ENCODE assay signal across 8 cellular contexts in the genomic region with DNA sequence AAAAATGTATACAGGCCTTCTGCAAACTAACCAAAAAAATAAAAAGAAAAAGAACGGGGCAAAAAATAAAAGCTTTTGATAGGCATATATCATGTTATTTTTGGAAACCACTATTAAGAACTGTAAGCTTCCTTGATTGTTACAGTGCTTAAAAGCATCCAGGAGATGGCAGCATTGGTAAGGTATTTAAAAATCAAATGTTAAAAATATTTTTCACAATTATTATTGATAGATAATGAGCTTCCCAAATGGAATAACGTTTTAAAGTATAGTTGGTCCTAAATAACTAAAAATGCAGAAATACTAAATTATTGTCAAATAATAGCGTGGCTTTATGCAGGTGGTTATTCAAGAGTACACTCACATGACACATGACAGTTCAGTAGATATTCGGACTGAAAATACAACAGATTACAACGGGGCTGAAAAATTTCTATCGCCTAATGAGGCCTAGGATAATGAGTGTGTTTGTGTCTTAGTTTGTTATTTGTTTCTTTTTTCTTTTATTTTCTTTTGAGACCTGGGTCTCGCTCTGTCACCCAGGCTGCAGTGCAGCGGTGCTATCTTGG.
DNase-seq lines count a peak whose midpoint lies in the region; ATAC-seq and TF ChIP-seq lines count a peak whose summit lies in the region.

No MANE protein-coding gene starts in this region.

- DNase-seq in CD4-positive, alpha-beta T cell = no peak
- peak; percentile 6 for DNase-seq in amniotic stem cell (lab: John Stamatoyannopoulos, UW)
- DNase-seq in iris pigment epithelial cell (ENCODE audit: low read depth) = peak; percentile 44
- DNase-seq in vagina (ENCODE audit: extremely low spot score in 2 of 2) = no peak
- DNase-seq in effector memory CD4-positive, alpha-beta T cell = no peak
- no peak for DNase-seq in HAP-1 (ENCODE audit: low spot score in 2 of 2)

- peak; percentile 54 for ATAC-seq in CD4-positive, alpha-beta T cell (ENCODE audit: poor library complexity)
- no peak for ATAC-seq in GM21360 (IDR thresholded peaks at IDR 0.05; ENCODE audit: unreplicated experiment)

- no peak overlapping the region for H3K27ac ChIP-seq in CD4-positive, alpha-beta T cell (ENCODE audit: low read depth, low read length)
- no peak overlapping the region for H3K27ac ChIP-seq in vagina
- no peak overlapping the region for H3K27ac ChIP-seq in effector memory CD4-positive, alpha-beta T cell (ENCODE audit: insufficient read depth, low read length, poor library complexity, severe bottlenecking)

- intact Hi-C loops in CD4-positive, alpha-beta T cell (cut with DNase I, micrococcal nuclease) = loop anchor here (1.0 to 10.0 kb wide), 11 partner anchors 18 to 986 kb away; partner anchors contain the start of gene RERG (in 1 of the 2)
- intact Hi-C loops in vagina (cut with DNase I) = no loop called here

- H3K36me3 ChIP-seq in vagina (no peaks in the 10 kb centered on the region), HAP-1 (replicated peaks) (no peaks in the 10 kb centered on the region)
- H3K36me3 ChIP-seq in effector memory CD4-positive, alpha-beta T cell (ENCODE audit: control insufficient read depth, insufficient read depth, low read length) = no peaks in the 10 kb centered on the region

- in situ Hi-C loops in HAP-1 (cut with MboI; ENCODE audit: low sequenced_read_pairs) = loop anchor here (25.0 kb wide), 1 partner anchor 399 kb away; no protein-coding TSS in a partner anchor

- no peak for TF ChIP-seq EP300 in Ishikawa (IDR thresholded peaks at IDR 0.05; ENCODE audit: borderline replicate concordance)

- H3K27me3 ChIP-seq in CD4-positive, alpha-beta T cell (ENCODE audit: control insufficient read depth, insufficient read depth, low read length) = no peaks in the 10 kb centered on the region
- H3K27me3 ChIP-seq in vagina (no peaks in the 10 kb centered on the region), HAP-1 (ENCODE audit: low read depth) (no peaks in the 10 kb centered on the region)
- H3K27me3 ChIP-seq in effector memory CD4-positive, alpha-beta T cell (replicated peaks; ENCODE audit: control insufficient read depth, insufficient read depth, low read length, poor library complexity, severe bottlenecking) = no peaks in the 10 kb centered on the region

- peaks cover 7% of the 10 kb centered on the region for H3K9me3 ChIP-seq in CD4-positive, alpha-beta T cell (ENCODE audit: control insufficient read depth, low read length)
- peaks cover 12% of the 10 kb centered on the region for H3K9me3 ChIP-seq in vagina
- H3K9me3 ChIP-seq in effector memory CD4-positive, alpha-beta T cell (ENCODE audit: control insufficient read depth, low read length) = no peaks in the 10 kb centered on the region
- peaks cover 6% of the 10 kb centered on the region for H3K9me3 ChIP-seq in HAP-1

- H3K27ac Mint-ChIP-seq in CD4-positive, alpha-beta T cell = no peak overlapping the region

- peaks cover 4% of the 10 kb centered on the region for H3K9me3 Mint-ChIP-seq in CD4-positive, alpha-beta T cell

- peaks cover 10% of the 10 kb centered on the region for H3K4me1 ChIP-seq in vagina
- H3K4me1 ChIP-seq in effector memory CD4-positive, alpha-beta T cell (ENCODE audit: control insufficient read depth, insufficient read depth, low read length, poor library complexity, severe bottlenecking) = peaks cover 4% of the 10 kb centered on the region
- peaks cover 8% of the 10 kb centered on the region; the same call in 1 of the 2 replicates for H3K4me1 ChIP-seq in HAP-1

- H3K4me3 ChIP-seq in vagina (no peak overlapping the region), HAP-1 (no peak overlapping the region)
- no peak overlapping the region for H3K4me3 ChIP-seq in effector memory CD4-positive, alpha-beta T cell (ENCODE audit: insufficient read depth, low read depth, low read length, poor library complexity, severe bottlenecking)

- TF ChIP-seq RAD21 in Ishikawa (IDR thresholded peaks at IDR 0.05; ENCODE audit: low read depth) = peak; percentile 85

- H3K4me3 Mint-ChIP-seq in CD4-positive, alpha-beta T cell = peak overlapping the region; percentile 42

- TF ChIP-seq POLR2A in vagina (IDR thresholded peaks at IDR 0.05) = no peak

- CTCF ChIA-PET in CD4-positive, alpha-beta T cell (lab: Charles Lee) = interaction anchor here (0.7 to 2.5 kb wide), 14 partner anchors 12 to 426 kb away, joined by 3 to 11 read pairs (median 4); partner anchors contain the start of gene ATF7IP

- peaks cover 22% of the 10 kb centered on the region for H3K36me3 Mint-ChIP-seq in CD4-positive, alpha-beta T cell (ENCODE audit: low read depth)

- H3K27me3 Mint-ChIP-seq in CD4-positive, alpha-beta T cell = no peaks in the 10 kb centered on the region

- POLR2A ChIA-PET in CD4-positive, alpha-beta T cell (lab: Charles Lee) = interaction anchor here (0.6 to 5.0 kb wide), 10 partner anchors 17 to 532 kb away, joined by 3 to 59 read pairs (median 6); partner anchors contain the start of gene ATF7IP

- H3K4me1 Mint-ChIP-seq in CD4-positive, alpha-beta T cell (ENCODE audit: low read depth) = peaks cover 20% of the 10 kb centered on the region

- TF ChIP-seq CTCF in CD4-positive, alpha-beta T cell (IDR thresholded peaks at IDR 0.05) = peak; percentile 89
- TF ChIP-seq CTCF in vagina (IDR thresholded peaks at IDR 0.05) = peak; percentile 31 to 68 (median 52)

TF ChIP-seq in Ishikawa, 13 proteins besides CTCF, POLR2A, EP300 and RAD21:
- TF ChIP-seq FOXM1 (IDR thresholded peaks at IDR 0.05; ENCODE audit: borderline replicate concordance, low read depth) = no peak
- TF ChIP-seq, protein P1, sequence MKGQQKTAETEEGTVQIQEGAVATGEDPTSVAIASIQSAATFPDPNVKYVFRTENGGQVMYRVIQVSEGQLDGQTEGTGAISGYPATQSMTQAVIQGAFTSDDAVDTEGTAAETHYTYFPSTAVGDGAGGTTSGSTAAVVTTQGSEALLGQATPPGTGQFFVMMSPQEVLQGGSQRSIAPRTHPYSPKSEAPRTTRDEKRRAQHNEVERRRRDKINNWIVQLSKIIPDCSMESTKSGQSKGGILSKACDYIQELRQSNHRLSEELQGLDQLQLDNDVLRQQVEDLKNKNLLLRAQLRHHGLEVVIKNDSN (IDR thresholded peaks at IDR 0.05) = no peak
- TF ChIP-seq, protein P2, sequence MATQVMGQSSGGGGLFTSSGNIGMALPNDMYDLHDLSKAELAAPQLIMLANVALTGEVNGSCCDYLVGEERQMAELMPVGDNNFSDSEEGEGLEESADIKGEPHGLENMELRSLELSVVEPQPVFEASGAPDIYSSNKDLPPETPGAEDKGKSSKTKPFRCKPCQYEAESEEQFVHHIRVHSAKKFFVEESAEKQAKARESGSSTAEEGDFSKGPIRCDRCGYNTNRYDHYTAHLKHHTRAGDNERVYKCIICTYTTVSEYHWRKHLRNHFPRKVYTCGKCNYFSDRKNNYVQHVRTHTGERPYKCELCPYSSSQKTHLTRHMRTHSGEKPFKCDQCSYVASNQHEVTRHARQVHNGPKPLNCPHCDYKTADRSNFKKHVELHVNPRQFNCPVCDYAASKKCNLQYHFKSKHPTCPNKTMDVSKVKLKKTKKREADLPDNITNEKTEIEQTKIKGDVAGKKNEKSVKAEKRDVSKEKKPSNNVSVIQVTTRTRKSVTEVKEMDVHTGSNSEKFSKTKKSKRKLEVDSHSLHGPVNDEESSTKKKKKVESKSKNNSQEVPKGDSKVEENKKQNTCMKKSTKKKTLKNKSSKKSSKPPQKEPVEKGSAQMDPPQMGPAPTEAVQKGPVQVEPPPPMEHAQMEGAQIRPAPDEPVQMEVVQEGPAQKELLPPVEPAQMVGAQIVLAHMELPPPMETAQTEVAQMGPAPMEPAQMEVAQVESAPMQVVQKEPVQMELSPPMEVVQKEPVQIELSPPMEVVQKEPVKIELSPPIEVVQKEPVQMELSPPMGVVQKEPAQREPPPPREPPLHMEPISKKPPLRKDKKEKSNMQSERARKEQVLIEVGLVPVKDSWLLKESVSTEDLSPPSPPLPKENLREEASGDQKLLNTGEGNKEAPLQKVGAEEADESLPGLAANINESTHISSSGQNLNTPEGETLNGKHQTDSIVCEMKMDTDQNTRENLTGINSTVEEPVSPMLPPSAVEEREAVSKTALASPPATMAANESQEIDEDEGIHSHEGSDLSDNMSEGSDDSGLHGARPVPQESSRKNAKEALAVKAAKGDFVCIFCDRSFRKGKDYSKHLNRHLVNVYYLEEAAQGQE (IDR thresholded peaks at IDR 0.05; ENCODE audit: low read depth) = no peak

Comparison
In these comparisons a context has a peak if more than half of its experiments do, and no peak if none do; other contexts are left out.
1. DNase-seq: peak in amniotic stem cell (single experiment) and iris pigment epithelial cell (single experiment); none in CD4-positive, alpha-beta T cell (0 of 10), vagina (0 of 2), effector memory CD4-positive, alpha-beta T cell (0 of 3) and HAP-1 (0 of 2).